8 cellular contexts compared by ENCODE assay signal in genomic region chrX:41085883-41086626, GRCh38. TPM values are rescaled to one million over a fixed set of nuclear protein-coding genes. Genes with fewer than 3 reads are reported as not detected.
DNase-seq lines count a peak whose midpoint lies in the region; ATAC-seq and TF ChIP-seq lines count a peak whose summit lies in the region.

No MANE protein-coding gene starts in this region.

- H3K36me3 ChIP-seq in endodermal cell (ENCODE audit: control insufficient read depth, insufficient read depth, low read length), result no peaks in the 10 kb centered on the region

- DNase-seq in Daoy (ENCODE audit: low read depth) (peak; percentile 48), NCI-H146 treated with DMSO at 0.1 percent for 48 hours (lab: John Stamatoyannopoulos, UW; ENCODE audit: unreplicated experiment) (peak; percentile 21), endodermal cell (peak; percentile 86), midbrain (lab: John Stamatoyannopoulos, UW) (peak; percentile 60), epidermal melanocyte (ENCODE audit: insufficient read length, low spot score) (no peak)
- peak; percentile 6 to 29 (median 25) for DNase-seq in activated CD8-positive, alpha-beta memory T cell treated with anti-CD3 and anti-CD28 coated beads for 48 hours (ENCODE audit: low read depth in 2 of 3, low spot score in 2 of 3)
- DNase-seq in stimulated activated CD8-positive, alpha-beta memory T cell treated with anti-CD3 and anti-CD28 coated beads, Interleukin-4, amount 100 ng/mL, for 48 hours, result peak; percentile 55

- H3K4me3 Mint-ChIP-seq in endodermal cell, result peak overlapping the region; percentile 89

- peak; percentile 9 for ATAC-seq in GM21786 (IDR thresholded peaks at IDR 0.05; ENCODE audit: unreplicated experiment)

- no peaks in the 10 kb centered on the region for H3K27me3 Mint-ChIP-seq in endodermal cell (ENCODE audit: insufficient read depth)

- H3K36me3 Mint-ChIP-seq in endodermal cell (ENCODE audit: low read depth), result peaks cover 12% of the 10 kb centered on the region

- H3K27ac ChIP-seq in endodermal cell (ENCODE audit: low read depth, low read length), result peak overlapping the region; percentile 100

- peaks cover 35% of the 10 kb centered on the region for H3K4me1 Mint-ChIP-seq in endodermal cell

- no peak for TF ChIP-seq CTCF in endodermal cell (conservative IDR thresholded peaks at IDR 0.05)

- H3K4me3 ChIP-seq in endodermal cell (ENCODE audit: low read length), result peak overlapping the region; percentile 88

- H3K27me3 ChIP-seq in endodermal cell (ENCODE audit: control insufficient read depth, insufficient read depth, low read length, poor library complexity, severe bottlenecking), result no peaks in the 10 kb centered on the region

- H3K9me3 Mint-ChIP-seq in endodermal cell, result peaks cover 22% of the 10 kb centered on the region

- H3K9ac ChIP-seq in endodermal cell (ENCODE audit: extremely low read depth, low read length, poor library complexity, severe bottlenecking), result peak overlapping the region; percentile 87

- H3K27ac Mint-ChIP-seq in endodermal cell, result peak overlapping the region; percentile 90

- H3K4me1 ChIP-seq in endodermal cell (ENCODE audit: control insufficient read depth, insufficient read depth, low read length), result no peaks in the 10 kb centered on the region

- H3K9me3 ChIP-seq in endodermal cell (ENCODE audit: control insufficient read depth, low read length), result no peaks in the 10 kb centered on the region

- 0% methylated on average over 42 of the region's 71 CpGs; no CpG with 5 or more reads in 1 of the 2 experiments for WGBS in endodermal cell (ENCODE audit: insufficient coverage in 1 of 2, insufficient read length in 1 of 2), 2 experiments

RNA-seq across cellular contexts. Expression of gene USP9X, which starts 0.8 kb away (rescaled TPM):
- total RNA-seq in Daoy (2014; rRNA removed; shearing (Covaris generic)), result 33.9 and 34.1 TPM in 2 replicates
- total RNA-seq in endodermal cell, result 100 to 1,000 TPM in 1 of 2 donors, 10 to 100 TPM in 1; 88.1 to 128 TPM
- polyA plus RNA-seq in endodermal cell (2013, experiment 1 of 2), result 50.6 TPM
- polyA plus RNA-seq in endodermal cell (2013, experiment 2 of 2), result 48.0 TPM
